Comparison of ENCODE assay signal across 25 cellular contexts in the genomic region with DNA sequence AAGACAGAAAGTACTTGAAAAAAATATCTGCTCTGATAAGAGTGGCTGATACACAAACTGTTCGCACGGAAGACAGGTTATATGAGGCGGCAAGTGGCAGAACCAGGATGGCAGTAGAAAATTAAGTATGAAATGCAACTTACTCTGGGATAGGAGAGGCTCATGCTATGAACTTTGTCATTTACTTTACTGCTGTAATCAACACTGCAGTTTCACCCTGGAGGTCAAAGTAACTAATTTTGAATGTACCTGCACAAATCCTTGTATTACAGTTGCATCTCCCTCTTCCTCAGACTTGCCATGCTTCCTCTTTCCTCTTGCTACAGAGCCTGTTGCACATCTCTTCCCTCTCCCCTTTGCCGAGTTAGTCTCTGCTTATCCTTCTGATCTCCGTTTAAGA. TPM values are rescaled to one million over a fixed set of nuclear protein-coding genes. Genes with fewer than 3 reads are reported as not detected.
A peak's percentile ranks its signal among the peaks of the same experiment; 100 is the strongest.
DNase-seq lines count a peak whose midpoint lies in the region; ATAC-seq, FAIRE-seq and TF ChIP-seq lines count a peak whose summit lies in the region.
"Had no signal": no experiment of that assay in that cellular context is flagged by ENCODE, and none has a peak within 500 bp of the region (broad histone marks: within the 10 kb centered on the region; RNA-seq: fewer than 3 reads in every experiment).

No MANE protein-coding gene starts in this region.

- FAIRE-seq in bronchial epithelial cell (lab: Jason Lieb, UNC): peak; percentile 55

- CTCF ChIA-PET in T-cell (lab: Charles Lee): no interaction called here

- no peaks in the 10 kb centered on the region for H3K27me3 ChIP-seq in bronchial epithelial cell (ENCODE audit: control insufficient read depth, insufficient read depth, low read length)
- H3K27me3 ChIP-seq: BE2C had no signal

- H3K9me3 ChIP-seq in T-helper 17 cell (ENCODE audit: control insufficient read depth, low read length, poor library complexity, severe bottlenecking): no peaks in the 10 kb centered on the region
- H3K9me3 ChIP-seq: BE2C, SK-N-SH had no signal

- H3K36me3 ChIP-seq in bronchial epithelial cell (ENCODE audit: control insufficient read depth, insufficient read depth, low read length): peaks cover 5% of the 10 kb centered on the region
- H3K36me3 ChIP-seq: BE2C had no signal

- H3K4me1 Mint-ChIP-seq in T-helper 17 cell (peaks cover 10% of the 10 kb centered on the region), nephron progenitor cell (no peaks in the 10 kb centered on the region), type B pancreatic cell (ENCODE audit: unreplicated experiment) (no peaks in the 10 kb centered on the region), T-cell (peaks cover 0 to 8% (median 6%) of the 10 kb centered on the region in 3 donors)

- H3K27me3 Mint-ChIP-seq in T-helper 17 cell (no peaks in the 10 kb centered on the region), nephron progenitor cell (ENCODE audit: low read depth, poor library complexity) (no peaks in the 10 kb centered on the region), type B pancreatic cell (no peaks in the 10 kb centered on the region), T-cell (no peaks in the 10 kb centered on the region)

- H3K36me3 Mint-ChIP-seq in T-helper 17 cell (ENCODE audit: low read depth) (peaks cover 11% of the 10 kb centered on the region), nephron progenitor cell (ENCODE audit: low read depth) (peaks cover 40% of the 10 kb centered on the region), type B pancreatic cell (peaks cover 2% of the 10 kb centered on the region), T-cell (peaks cover 40% of the 10 kb centered on the region)

- no peak for TF ChIP-seq CTCF in bronchial epithelial cell (IDR thresholded peaks at IDR 0.05; ENCODE audit: insufficient read depth, low read length, severe bottlenecking)
- no peak for TF ChIP-seq CTCF in nephron progenitor cell (IDR thresholded peaks at IDR 0.05)
- TF ChIP-seq CTCF in type B pancreatic cell (conservative IDR thresholded peaks at IDR 0.05): no peak

- ATAC-seq in T-helper 17 cell (no peak), T-cell (replicated peaks in 1 of 4) (no peak)

- POLR2A ChIA-PET in T-cell (lab: Charles Lee): no interaction called here

- no peaks in the 10 kb centered on the region for H3K9me3 Mint-ChIP-seq in nephron progenitor cell
- no peaks in the 10 kb centered on the region for H3K9me3 Mint-ChIP-seq in type B pancreatic cell
- no peaks in the 10 kb centered on the region for H3K9me3 Mint-ChIP-seq in T-cell
- H3K9me3 Mint-ChIP-seq: H9, HFFc6 had no signal

- H3K4me3 Mint-ChIP-seq in T-helper 17 cell (no peak overlapping the region), nephron progenitor cell (no peak overlapping the region), type B pancreatic cell (no peak overlapping the region), T-cell (no peak overlapping the region)
- H3K4me3 Mint-ChIP-seq: H9, HFFc6 had no signal

- H3K27ac Mint-ChIP-seq in T-helper 17 cell: peak overlapping the region; percentile 16
- H3K27ac Mint-ChIP-seq in nephron progenitor cell: peak overlapping the region; percentile 21
- peak overlapping the region; percentile 5 for H3K27ac Mint-ChIP-seq in type B pancreatic cell
- peak overlapping the region in 1 of 2 donors; percentile 6 for H3K27ac Mint-ChIP-seq in T-cell
- H3K27ac Mint-ChIP-seq: H9, HFFc6 had no signal

- DNase-seq in T-helper 17 cell (no peak), bronchial epithelial cell (ENCODE audit: low read depth) (no peak), nephron progenitor cell (no peak), type B pancreatic cell (ENCODE audit: extremely low spot score, unreplicated experiment) (no peak), T-cell (no peak)
- no peak for DNase-seq in activated effector memory CD4-positive, alpha-beta T cell treated with anti-CD3 and anti-CD28 coated beads, Interleukin-2, amount 50 U/mL, for 16 hours
- no peak for DNase-seq in stimulated activated CD4-positive, alpha-beta T cell treated with anti-CD3 and anti-CD28 coated beads, Interleukin-4, amount 100 ng/mL, for 1 hour
- DNase-seq: BE2C; COR-L47; DMS 273 treated with DMSO at 0.1 percent for 48 hours; DMS79 treated with DMSO at 0.1 percent for 48 hours; GM23248; H9; HFFc6; KBM-7; MM.1S; NCI-H1048; NCI-H1436; NCI-H1930; NCI-H774; NK-92 treated with Interleukin-12 subunit alpha and Interleukin-12 subunit beta, amount 100 ng/mL, for 24 hours; SIG-M5; SK-N-SH had no signal

- H3K4me3 ChIP-seq in bronchial epithelial cell (ENCODE audit: low read depth, low read length): no peak overlapping the region
- H3K4me3 ChIP-seq: GM23248 had no signal

RNA-seq across cellular contexts. Expression of a gene that starts 38.8 kb away (rescaled TPM):
- total RNA-seq in T-helper 17 cell: 10 to 100 TPM; 34.4 to 41.0 TPM
- 15.7 and 25.0 TPM in 2 replicates for total RNA-seq in bronchial epithelial cell
- 16.5 and 20.5 TPM in 2 replicates for total RNA-seq in type B pancreatic cell (ENCODE audit: low replicate concordance)
- 10 to 100 TPM; 27.7 to 38.0 (median 34.2) TPM for total RNA-seq in T-cell

RNA-seq across cellular contexts. Expression of a gene that starts 39.0 kb away (rescaled TPM):
- total RNA-seq in T-helper 17 cell (10 to 100 TPM; 17.3 to 21.2 TPM), bronchial epithelial cell (9.3 and 9.7 TPM in 2 replicates), type B pancreatic cell (ENCODE audit: low replicate concordance) (12.2 and 15.4 TPM in 2 replicates), T-cell (10 to 100 TPM; 14.5 to 19.0 (median 17.6) TPM)

RNA-seq across cellular contexts. Expression of a gene that starts 41.1 kb away (rescaled TPM):
- 10 to 100 TPM; 10.8 to 11.1 TPM for total RNA-seq in T-helper 17 cell
- total RNA-seq in bronchial epithelial cell: under 0.01 and 0.38 TPM in 2 replicates
- 2.4 and 4.1 TPM in 2 replicates for total RNA-seq in type B pancreatic cell (ENCODE audit: low replicate concordance)
- total RNA-seq in T-cell: 10 to 100 TPM in 2 of 5 donors, 1 to 10 TPM in 3; 5.1 to 11.4 (median 7.2) TPM
- total RNA-seq: HT-29, NCI-H460 had no signal
